ENCODE assay signal across 27 cellular contexts in genomic region chr7:11251436-11251835, GRCh38.
"Had no signal": no experiment of that assay in that cellular context is flagged by ENCODE, and none has a peak within 500 bp of the region (broad histone marks: within the 10 kb centered on the region; RNA-seq: fewer than 3 reads in every experiment).

No MANE protein-coding gene starts in this region.

- H3K4me1 ChIP-seq: pancreas, prostate gland, sigmoid colon, thyroid gland, tibial nerve, upper lobe of left lung, vagina had no signal

- H3K27me3 ChIP-seq: neutrophil, pancreas, right lobe of liver, sigmoid colon, thyroid gland, tibial nerve, upper lobe of left lung, vagina had no signal

- H3K27ac ChIP-seq: neutrophil, pancreas, prostate gland, right lobe of liver, sigmoid colon, thoracic aorta, thyroid gland, tibial nerve, upper lobe of left lung, vagina had no signal

- H3K27ac Mint-ChIP-seq: naive thymus-derived CD4-positive, alpha-beta T cell; natural killer cell; nephron; stimulated activated effector memory CD8-positive, alpha-beta T cell treated with anti-CD3 and anti-CD28 coated beads, Interleukin-12 subunit alpha, Interleukin-12 subunit beta, amount 100 ng/mL, for 72 hours; stimulated activated naive CD8-positive, alpha-beta T cell treated with anti-CD3 and anti-CD28 coated beads, Interleukin-15, amount 100 ng/mL, for 72 hours had no signal

- H3K9me3 Mint-ChIP-seq: naive thymus-derived CD4-positive, alpha-beta T cell; nephron; neural crest cell; stimulated activated effector memory CD8-positive, alpha-beta T cell treated with anti-CD3 and anti-CD28 coated beads, Interleukin-12 subunit alpha, Interleukin-12 subunit beta, amount 100 ng/mL, for 72 hours; stimulated activated naive CD8-positive, alpha-beta T cell treated with anti-CD3 and anti-CD28 coated beads, Interleukin-15, amount 100 ng/mL, for 72 hours had no signal

- H3K27me3 Mint-ChIP-seq: stimulated activated naive CD8-positive, alpha-beta T cell treated with anti-CD3 and anti-CD28 coated beads, Interleukin-15, amount 100 ng/mL, for 72 hours had no signal

- DNase-seq: naive thymus-derived CD4-positive, alpha-beta T cell; natural killer cell; nucleus accumbens; pancreas; right cardiac atrium; right lobe of liver; sigmoid colon; small intestine; stimulated activated CD4-positive, alpha-beta T cell treated with anti-CD3 and anti-CD28 coated beads, Interleukin-15, amount 100 ng/mL, for 24 hours; stimulated activated CD4-positive, alpha-beta T cell treated with anti-CD3 and anti-CD28 coated beads, Interleukin-2, amount 100 ng/mL, for 24 hours; stimulated activated CD4-positive, alpha-beta T cell treated with anti-CD3 and anti-CD28 coated beads, Interleukin-2, amount 100 ng/mL, for 48 hours; stimulated activated CD4-positive, alpha-beta T cell treated with anti-CD3 and anti-CD28 coated beads, Interleukin-4, amount 100 ng/mL, for 24 hours; stimulated activated naive CD4-positive, alpha-beta T cell; stimulated activated naive CD8-positive, alpha-beta T cell treated with anti-CD3 and anti-CD28 coated beads, Interleukin-15, amount 100 ng/mL, for 72 hours; stimulated activated naive CD8-positive, alpha-beta T cell treated with anti-CD3 and anti-CD28 coated beads, Interleukin-15, Interleukin-2, amounts not matched to agents 100 U/mL and 50 U/mL, for 24 hours; substantia nigra; thyroid gland; trophoblast cell; upper lobe of left lung had no signal

- H3K36me3 Mint-ChIP-seq: naive thymus-derived CD4-positive, alpha-beta T cell; natural killer cell; stimulated activated effector memory CD8-positive, alpha-beta T cell treated with anti-CD3 and anti-CD28 coated beads, Interleukin-12 subunit alpha, Interleukin-12 subunit beta, amount 100 ng/mL, for 72 hours had no signal

- H3K4me3 Mint-ChIP-seq: naive thymus-derived CD4-positive, alpha-beta T cell; natural killer cell; nephron; neural crest cell; stimulated activated effector memory CD8-positive, alpha-beta T cell treated with anti-CD3 and anti-CD28 coated beads, Interleukin-12 subunit alpha, Interleukin-12 subunit beta, amount 100 ng/mL, for 72 hours; stimulated activated naive CD8-positive, alpha-beta T cell treated with anti-CD3 and anti-CD28 coated beads, Interleukin-15, amount 100 ng/mL, for 72 hours had no signal

- H3K4me1 Mint-ChIP-seq: naive thymus-derived CD4-positive, alpha-beta T cell; natural killer cell; nephron; stimulated activated effector memory CD8-positive, alpha-beta T cell treated with anti-CD3 and anti-CD28 coated beads, Interleukin-12 subunit alpha, Interleukin-12 subunit beta, amount 100 ng/mL, for 72 hours; stimulated activated naive CD8-positive, alpha-beta T cell treated with anti-CD3 and anti-CD28 coated beads, Interleukin-15, amount 100 ng/mL, for 72 hours had no signal

- ATAC-seq: naive thymus-derived CD4-positive, alpha-beta T cell; natural killer cell; pancreas; right cardiac atrium; right lobe of liver; stimulated activated naive CD8-positive, alpha-beta T cell treated with anti-CD3 and anti-CD28 coated beads, Interleukin-15, amount 100 ng/mL, for 72 hours; stimulated activated naive CD8-positive, alpha-beta T cell treated with anti-CD3 and anti-CD28 coated beads, Interleukin-15, Interleukin-2, amounts not matched to agents 100 U/mL and 50 U/mL, for 24 hours had no signal

- H3K4me3 ChIP-seq: pancreas, prostate gland, right lobe of liver, sigmoid colon, thoracic aorta, thyroid gland, tibial nerve, upper lobe of left lung, vagina had no signal

- H3K36me3 ChIP-seq: neutrophil, pancreas, prostate gland, right lobe of liver, sigmoid colon, thoracic aorta, thyroid gland, tibial nerve, upper lobe of left lung, vagina had no signal

- H3K9me3 ChIP-seq: neutrophil, pancreas, prostate gland, right lobe of liver, sigmoid colon, thoracic aorta, thyroid gland, tibial nerve, upper lobe of left lung, vagina had no signal
